ENCODE assay signal across 1 cellular context in genomic region chr15:79071901-79072300, GRCh38.
TF ChIP-seq lines count a peak whose summit lies in the region.

No MANE protein-coding gene starts in this region.

TF ChIP-seq in HepG2, 621 proteins besides CTCF, POLR2A, EP300 and RAD21:
- TF ChIP-seq CREB1 (IDR thresholded peaks at IDR 0.05) (no peak), CREB1 (CRISPR knock-in tag; IDR thresholded peaks at IDR 0.05) (no peak), KLF13 (CRISPR knock-in tag; IDR thresholded peaks at IDR 0.05) (no peak), HNRNPL (IDR thresholded peaks at IDR 0.05; ENCODE audit: low read depth, low read length) (no peak), TIGD3 (CRISPR knock-in tag; IDR thresholded peaks at IDR 0.05; ENCODE audit: borderline replicate concordance) (no peak), ZNF430 (CRISPR knock-in tag; IDR thresholded peaks at IDR 0.05) (no peak), ZNF790 (CRISPR knock-in tag; IDR thresholded peaks at IDR 0.05; ENCODE audit: borderline replicate concordance) (no peak), ZNF768 (CRISPR knock-in tag; IDR thresholded peaks at IDR 0.05) (no peak), MBNL3 (CRISPR knock-in tag; conservative IDR thresholded peaks at IDR 0.05) (no peak)
- TF ChIP-seq, protein P1, sequence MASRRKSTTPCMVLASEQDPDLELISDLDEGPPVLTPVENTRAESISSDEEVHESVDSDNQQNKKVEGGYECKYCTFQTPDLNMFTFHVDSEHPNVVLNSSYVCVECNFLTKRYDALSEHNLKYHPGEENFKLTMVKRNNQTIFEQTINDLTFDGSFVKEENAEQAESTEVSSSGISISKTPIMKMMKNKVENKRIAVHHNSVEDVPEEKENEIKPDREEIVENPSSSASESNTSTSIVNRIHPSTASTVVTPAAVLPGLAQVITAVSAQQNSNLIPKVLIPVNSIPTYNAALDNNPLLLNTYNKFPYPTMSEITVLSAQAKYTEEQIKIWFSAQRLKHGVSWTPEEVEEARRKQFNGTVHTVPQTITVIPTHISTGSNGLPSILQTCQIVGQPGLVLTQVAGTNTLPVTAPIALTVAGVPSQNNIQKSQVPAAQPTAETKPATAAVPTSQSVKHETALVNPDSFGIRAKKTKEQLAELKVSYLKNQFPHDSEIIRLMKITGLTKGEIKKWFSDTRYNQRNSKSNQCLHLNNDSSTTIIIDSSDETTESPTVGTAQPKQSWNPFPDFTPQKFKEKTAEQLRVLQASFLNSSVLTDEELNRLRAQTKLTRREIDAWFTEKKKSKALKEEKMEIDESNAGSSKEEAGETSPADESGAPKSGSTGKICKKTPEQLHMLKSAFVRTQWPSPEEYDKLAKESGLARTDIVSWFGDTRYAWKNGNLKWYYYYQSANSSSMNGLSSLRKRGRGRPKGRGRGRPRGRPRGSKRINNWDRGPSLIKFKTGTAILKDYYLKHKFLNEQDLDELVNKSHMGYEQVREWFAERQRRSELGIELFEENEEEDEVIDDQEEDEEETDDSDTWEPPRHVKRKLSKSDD (CRISPR knock-in tag; IDR thresholded peaks at IDR 0.05; ENCODE audit: low read depth), result no peak
TF ChIP-seq in HepG2: peak in this region for 0.
